ENCODE assay signal across 23 cellular contexts in genomic region chr10:71285986-71286385, GRCh38.
"Had no signal": no experiment of that assay in that cellular context is flagged by ENCODE, and none has a peak within 500 bp of the region (broad histone marks: within the 10 kb centered on the region; RNA-seq: fewer than 3 reads in every experiment).

No MANE protein-coding gene starts in this region.

- H3K9me3 Mint-ChIP-seq: immature natural killer cell, mesothelial cell of epicardium had no signal

- H3K4me3 Mint-ChIP-seq: immature natural killer cell, mesothelial cell of epicardium had no signal

- H3K27ac ChIP-seq: coronary artery, epithelial cell of prostate, esophagus squamous epithelium, foreskin keratinocyte, gastroesophageal sphincter, heart left ventricle, hepatocyte, lower lobe of right lung had no signal

- H3K4me1 ChIP-seq: esophagus squamous epithelium, foreskin keratinocyte, gastroesophageal sphincter, lower lobe of right lung had no signal

- H3K4me2 ChIP-seq: hepatocyte had no signal

- H3K27ac Mint-ChIP-seq: immature natural killer cell, mesothelial cell of epicardium had no signal

- H3K36me3 Mint-ChIP-seq: immature natural killer cell had no signal

- H3K4me3 ChIP-seq: coronary artery, dorsolateral prefrontal cortex, esophagus squamous epithelium, gastroesophageal sphincter, heart left ventricle, hepatocyte, lower lobe of right lung, mucosa of descending colon had no signal

- DNase-seq: dermis blood vessel endothelial cell; dorsolateral prefrontal cortex; effector CD4-positive, alpha-beta T cell; effector memory CD4-positive, alpha-beta T cell; erythroblast; esophagus squamous epithelium; foreskin keratinocyte; immature natural killer cell; islet precursor cell; kidney; kidney glomerular epithelial cell; left colon; left ventricle myocardium superior; lower lobe of right lung; mesenchymal stem cell had no signal

- H3K27me3 ChIP-seq: dorsolateral prefrontal cortex, esophagus squamous epithelium, foreskin keratinocyte, gastroesophageal sphincter, heart left ventricle, hepatocyte had no signal

- H2AFZ ChIP-seq: hepatocyte had no signal

- H3K4me1 Mint-ChIP-seq: immature natural killer cell had no signal

- H3K9me3 ChIP-seq: esophagus squamous epithelium, gastroesophageal sphincter, heart left ventricle, lower lobe of right lung, mucosa of descending colon had no signal

- ATAC-seq: esophagus mucosa had no signal
